ENCODE assay signal across 24 cellular contexts in genomic region chr10:48274636-48275035, GRCh38. TPM values are rescaled to one million over a fixed set of nuclear protein-coding genes. Genes with fewer than 3 reads are reported as not detected.
DNase-seq lines count a peak whose midpoint lies in the region; ATAC-seq lines count a peak whose summit lies in the region.
"Had no signal": no experiment of that assay in that cellular context is flagged by ENCODE, and none has a peak within 500 bp of the region (broad histone marks: within the 10 kb centered on the region; RNA-seq: fewer than 3 reads in every experiment).

Gene FRMPD2, minus strand, starts transcription at chr10:48274696. Its CDS starts 129 bp downstream, at chr10:48274567.

- H3K9me3 ChIP-seq in KOPT-K1 (ENCODE audit: insufficient read depth, low read length, poor library complexity, severe bottlenecking): peaks cover 6% of the 10 kb centered on the region
- H3K9me3 ChIP-seq: gastrocnemius medialis, SJCRH30 had no signal

- ATAC-seq in GM21717 (IDR thresholded peaks at IDR 0.05; ENCODE audit: unreplicated experiment) (no peak), HG03025 (IDR thresholded peaks at IDR 0.05; ENCODE audit: low FRiP score, unreplicated experiment) (no peak)
- ATAC-seq: gastrocnemius medialis had no signal

- H4K8ac ChIP-seq in mesendoderm (ENCODE audit: low read depth, low read length): no peak within 1 kb of the TSS

- no peak within 1 kb of the TSS for H3K4me2 ChIP-seq in mesendoderm (ENCODE audit: low read length)
- H3K4me2 ChIP-seq: PC-9, smooth muscle cell had no signal

- no CpG with 5 or more reads among the region's 8 CpGs for WGBS in mesendoderm (ENCODE audit: extremely low coverage, insufficient coverage, low lambda C conversion rate)

- no peaks in the 10 kb centered on the region for H3K27me3 ChIP-seq in mesendoderm (ENCODE audit: insufficient read depth, low read length, poor library complexity)
- H3K27me3 ChIP-seq: gastrocnemius medialis, SJCRH30 had no signal

- no peak within 1 kb of the TSS for H3K18ac ChIP-seq in mesendoderm (ENCODE audit: low read length)

- no peak within 1 kb of the TSS for H2BK120ac ChIP-seq in mesendoderm (ENCODE audit: low read depth, low read length)

- no peak within 1 kb of the TSS for H2BK15ac ChIP-seq in mesendoderm (replicated peaks; ENCODE audit: low read depth)

- no peaks in the 10 kb centered on the region for H3K36me3 ChIP-seq in KOPT-K1 (ENCODE audit: insufficient read depth, low read length)
- no peaks in the 10 kb centered on the region for H3K36me3 ChIP-seq in mesendoderm (ENCODE audit: control insufficient read depth, insufficient read depth, low read length)
- H3K36me3 ChIP-seq: gastrocnemius medialis, SJCRH30 had no signal

- no peak within 1 kb of the TSS for H4K5ac ChIP-seq in mesendoderm (ENCODE audit: low read length)

- no peak within 1 kb of the TSS for H2BK5ac ChIP-seq in mesendoderm (ENCODE audit: low read length)

- peak within 1 kb of the TSS; percentile 24 for H3K27ac ChIP-seq in KOPT-K1 (ENCODE audit: low read depth, low read length, poor library complexity, severe bottlenecking)
- H3K27ac ChIP-seq in mesendoderm (ENCODE audit: low read depth, low read length): no peak within 1 kb of the TSS
- H3K27ac ChIP-seq: gastrocnemius medialis, PC-9, SJCRH30 had no signal

- DNase-seq in DMS153 treated with DMSO at 0.1 percent for 48 hours (lab: John Stamatoyannopoulos, UW; ENCODE audit: unreplicated experiment): peak; percentile 19
- DNase-seq in cerebellum (ENCODE audit: low spot score): no peak
- peak; percentile 95 for DNase-seq in mesendoderm
- no peak for DNase-seq in mucosa of gallbladder (ENCODE audit: low spot score)
- no peak for DNase-seq in HK-2 (ENCODE audit: unreplicated experiment)
- DNase-seq: activated CD4-positive, alpha-beta memory T cell treated with anti-CD3 and anti-CD28 coated beads for 36 hours; activated naive CD4-positive, alpha-beta T cell treated with anti-CD3 and anti-CD28 coated beads, Interleukin-2, amount 50 U/mL, for 16 hours; activated T-cell treated with anti-CD3 and anti-CD28 coated beads, Interleukin-2, amount 50 U/mL, for 24 hours; erythroblast; gastrocnemius medialis; GDM1; naive B cell; NCI-H1694; NCI-H524 treated with DMSO at 0.1 percent for 48 hours; PC-9; SJCRH30; stimulated activated CD8-positive, alpha-beta memory T cell treated with anti-CD3 and anti-CD28 coated beads, Interleukin-4, amount 100 ng/mL, for 48 hours; T-helper 2 cell had no signal

- H3K23ac ChIP-seq in mesendoderm (ENCODE audit: low read length): no peak within 1 kb of the TSS

- H3K56ac ChIP-seq in mesendoderm (ENCODE audit: low read length): peak within 1 kb of the TSS; percentile 79

- H3K79me2 ChIP-seq in mesendoderm (ENCODE audit: control insufficient read depth, insufficient read depth, low read length): no peaks in the 10 kb centered on the region

- no peak within 1 kb of the TSS for H3K4me3 ChIP-seq in mesendoderm (ENCODE audit: low read length)
- H3K4me3 ChIP-seq: gastrocnemius medialis, PC-9, SJCRH30, smooth muscle cell had no signal

- H2AK5ac ChIP-seq in mesendoderm (ENCODE audit: low read length): no peak within 1 kb of the TSS

- H3K4ac ChIP-seq in mesendoderm (ENCODE audit: low read depth, low read length): peak within 1 kb of the TSS; percentile 7

- peaks cover 4% of the 10 kb centered on the region for H3K4me1 ChIP-seq in mesendoderm (ENCODE audit: control insufficient read depth, low read depth, low read length)
- H3K4me1 ChIP-seq: gastrocnemius medialis, SJCRH30 had no signal

- peak within 1 kb of the TSS; percentile 8 for H3K9ac ChIP-seq in mesendoderm (ENCODE audit: low read length)

- no peaks in the 10 kb centered on the region for H3K79me1 ChIP-seq in mesendoderm (ENCODE audit: low read length)

RNA-seq across cellular contexts. Expression of gene FRMPD2, which starts in this region (rescaled TPM):
- total RNA-seq in cerebellum (11.1 TPM), mucosa of gallbladder (0.23 TPM)
- 0.03 TPM for polyA plus RNA-seq in mesendoderm (2013, experiment 1 of 2)
- polyA plus RNA-seq in mesendoderm (2013, experiment 2 of 2): 0.03 TPM
- total RNA-seq: activated CD4-positive, alpha-beta memory T cell treated with anti-CD3 and anti-CD28 coated beads for 36 hours; gastrocnemius medialis; SJCRH30; smooth muscle cell; subcutaneous adipose tissue had no signal
- polyA plus RNA-seq: liver had no signal

Comparison
In these comparisons a context has a peak if more than half of its experiments do, and no peak if none do; other contexts are left out.
1. DNase-seq: peak in DMS153 treated with DMSO at 0.1 percent for 48 hours (single experiment) and mesendoderm (single experiment); none in cerebellum (single experiment), mucosa of gallbladder (single experiment) and HK-2 (single experiment).